Comparison of ENCODE assay signal across 14 cellular contexts in genomic region chr1:199151634-199152429, GRCh38.
DNase-seq lines count a peak whose midpoint lies in the region; ATAC-seq and TF ChIP-seq lines count a peak whose summit lies in the region.
"Had no signal": no experiment of that assay in that cellular context is flagged by ENCODE, and none has a peak within 500 bp of the region (broad histone marks: within the 10 kb centered on the region; RNA-seq: fewer than 3 reads in every experiment).

No MANE protein-coding gene starts in this region.

- peaks cover 3% of the 10 kb centered on the region for H3K4me1 Mint-ChIP-seq in activated naive CD8-positive, alpha-beta T cell treated with anti-CD3 and anti-CD28 coated beads, Interleukin-2, amount 50 U/mL, for 24 hours
- H3K4me1 Mint-ChIP-seq in activated CD4-positive, alpha-beta T cell treated with anti-CD3 and anti-CD28 coated beads, Interleukin-2, amount 10 ng/mL, durations not matched to agents 7 days and 5 days: no peaks in the 10 kb centered on the region
- H3K4me1 Mint-ChIP-seq: activated naive CD8-positive, alpha-beta T cell treated with anti-CD3 and anti-CD28 coated beads, Interleukin-2, amount 10 ng/mL, durations not matched to agents 7 days and 5 days had no signal

- no peak overlapping the region for H3K4me3 Mint-ChIP-seq in activated naive CD8-positive, alpha-beta T cell treated with anti-CD3 and anti-CD28 coated beads, Interleukin-2, amount 50 U/mL, for 24 hours
- H3K4me3 Mint-ChIP-seq in activated CD4-positive, alpha-beta T cell treated with anti-CD3 and anti-CD28 coated beads, Interleukin-2, amount 10 ng/mL, durations not matched to agents 7 days and 5 days: no peak overlapping the region
- H3K4me3 Mint-ChIP-seq: activated naive CD8-positive, alpha-beta T cell treated with anti-CD3 and anti-CD28 coated beads, Interleukin-2, amount 10 ng/mL, durations not matched to agents 7 days and 5 days; stimulated activated naive CD8-positive, alpha-beta T cell treated with anti-CD3 and anti-CD28 coated beads, Interleukin-15, Interleukin-2, amounts not matched to agents 100 ng/mL and 50 ng/mL, for 24 hours had no signal

- ATAC-seq in GM19395 (IDR thresholded peaks at IDR 0.05; ENCODE audit: unreplicated experiment) (peak; percentile 78), HG02943 (IDR thresholded peaks at IDR 0.05; ENCODE audit: low read depth, unreplicated experiment) (peak; percentile 68), body of pancreas (no peak)
- no peak for ATAC-seq in activated naive CD8-positive, alpha-beta T cell treated with anti-CD3 and anti-CD28 coated beads, Interleukin-2, amount 50 U/mL, for 24 hours

- peaks cover 40% of the 10 kb centered on the region for H3K79me2 ChIP-seq in DOHH2 (ENCODE audit: control insufficient read depth, low read length)

- peaks cover 14% of the 10 kb centered on the region for H3K27me3 Mint-ChIP-seq in activated naive CD8-positive, alpha-beta T cell treated with anti-CD3 and anti-CD28 coated beads, Interleukin-2, amount 50 U/mL, for 24 hours
- peaks cover 8% of the 10 kb centered on the region for H3K27me3 Mint-ChIP-seq in activated CD4-positive, alpha-beta T cell treated with anti-CD3 and anti-CD28 coated beads, Interleukin-2, amount 10 ng/mL, durations not matched to agents 7 days and 5 days

- H3K4me1 ChIP-seq in DOHH2 (ENCODE audit: control insufficient read depth, low read length): peaks cover 82% of the 10 kb centered on the region
- no peaks in the 10 kb centered on the region for H3K4me1 ChIP-seq in left ventricle myocardium inferior
- no peaks in the 10 kb centered on the region for H3K4me1 ChIP-seq in body of pancreas

- no peaks in the 10 kb centered on the region for H3K9me2 ChIP-seq in DOHH2 (replicated peaks; ENCODE audit: control insufficient read depth, low read length)

- no peaks in the 10 kb centered on the region for H3K36me3 Mint-ChIP-seq in activated naive CD8-positive, alpha-beta T cell treated with anti-CD3 and anti-CD28 coated beads, Interleukin-2, amount 50 U/mL, for 24 hours (ENCODE audit: low read depth)
- H3K36me3 Mint-ChIP-seq in activated CD4-positive, alpha-beta T cell treated with anti-CD3 and anti-CD28 coated beads, Interleukin-2, amount 10 ng/mL, durations not matched to agents 7 days and 5 days (ENCODE audit: low read depth): no peaks in the 10 kb centered on the region
- H3K36me3 Mint-ChIP-seq: activated naive CD8-positive, alpha-beta T cell treated with anti-CD3 and anti-CD28 coated beads, Interleukin-2, amount 10 ng/mL, durations not matched to agents 7 days and 5 days had no signal

- CTCF ChIA-PET in activated CD4-positive, alpha-beta T cell treated with anti-CD3 and anti-CD28 coated beads, Interleukin-2, amount 10 ng/mL, durations not matched to agents 7 days and 5 days (lab: Charles Lee): no interaction called here

- no peak for TF ChIP-seq CTCF in DOHH2 (IDR thresholded peaks at IDR 0.05; ENCODE audit: low read depth, low read length, poor library complexity, severe bottlenecking)
- TF ChIP-seq CTCF in left ventricle myocardium inferior (IDR thresholded peaks at IDR 0.05; ENCODE audit: borderline replicate concordance): no peak
- TF ChIP-seq CTCF in body of pancreas (IDR thresholded peaks at IDR 0.05): no peak

- H3F3A ChIP-seq in DOHH2 (ENCODE audit: control insufficient read depth, insufficient read depth): peaks cover 31% of the 10 kb centered on the region

- no peak for TF ChIP-seq POLR2A in body of pancreas (IDR thresholded peaks at IDR 0.05)

- WGBS in body of pancreas, 2 donors: 76 to 80% methylated on average over 6 of the region's 6 CpGs

- H3K36me3 ChIP-seq in DOHH2 (ENCODE audit: control insufficient read depth, low read length) (peaks cover 10% of the 10 kb centered on the region), left ventricle myocardium inferior (no peaks in the 10 kb centered on the region), body of pancreas (replicated peaks in 1 of 2; ENCODE audit: insufficient read depth in 1 of 2, low read depth in 2 of 2) (no peaks in the 10 kb centered on the region)

- peak overlapping the region; percentile 80 for H3K4me3 ChIP-seq in DOHH2 (ENCODE audit: low read length)
- no peak overlapping the region for H3K4me3 ChIP-seq in left ventricle myocardium inferior
- no peak overlapping the region for H3K4me3 ChIP-seq in body of pancreas

- H3K27ac ChIP-seq in DOHH2 (ENCODE audit: low read depth, low read length) (peak overlapping the region; percentile 97), left ventricle myocardium inferior (replicated peaks) (no peak overlapping the region), body of pancreas (no peak overlapping the region)

- POLR2A ChIA-PET in activated CD4-positive, alpha-beta T cell treated with anti-CD3 and anti-CD28 coated beads, Interleukin-2, amount 10 ng/mL, durations not matched to agents 7 days and 5 days (lab: Charles Lee): no interaction called here

- H4K20me1 ChIP-seq in DOHH2 (ENCODE audit: control insufficient read depth, insufficient read depth, low read depth, low read length): no peaks in the 10 kb centered on the region

- H3K9me3 ChIP-seq in DOHH2 (ENCODE audit: control insufficient read depth, insufficient read depth, low read length): 0 out of 2 replicates have a peak, but pooled peaks cover 3% of the 10 kb centered on the region
- H3K9me3 ChIP-seq in left ventricle myocardium inferior (replicated peaks): no peaks in the 10 kb centered on the region
- H3K9me3 ChIP-seq in body of pancreas: no peaks in the 10 kb centered on the region

- H3K27ac Mint-ChIP-seq in activated naive CD8-positive, alpha-beta T cell treated with anti-CD3 and anti-CD28 coated beads, Interleukin-2, amount 50 U/mL, for 24 hours: no peak overlapping the region
- H3K27ac Mint-ChIP-seq in activated CD4-positive, alpha-beta T cell treated with anti-CD3 and anti-CD28 coated beads, Interleukin-2, amount 10 ng/mL, durations not matched to agents 7 days and 5 days: no peak overlapping the region
- H3K27ac Mint-ChIP-seq: activated naive CD8-positive, alpha-beta T cell treated with anti-CD3 and anti-CD28 coated beads, Interleukin-2, amount 10 ng/mL, durations not matched to agents 7 days and 5 days; stimulated activated naive CD8-positive, alpha-beta T cell treated with anti-CD3 and anti-CD28 coated beads, Interleukin-15, Interleukin-2, amounts not matched to agents 100 ng/mL and 50 ng/mL, for 24 hours had no signal

- no peaks in the 10 kb centered on the region for H3K27me3 ChIP-seq in DOHH2 (ENCODE audit: control insufficient read depth, low read length)
- H3K27me3 ChIP-seq in left ventricle myocardium inferior (ENCODE audit: low read depth): no peaks in the 10 kb centered on the region
- no peaks in the 10 kb centered on the region for H3K27me3 ChIP-seq in body of pancreas

- intact Hi-C loops in left ventricle myocardium inferior (cut with micrococcal nuclease): no loop called here
- intact Hi-C loops in body of pancreas (cut with DNase I): no loop called here

- peak overlapping the region; percentile 93 for H3K4me2 ChIP-seq in DOHH2 (ENCODE audit: low read length)

- no peaks in the 10 kb centered on the region for H3K9me3 Mint-ChIP-seq in activated naive CD8-positive, alpha-beta T cell treated with anti-CD3 and anti-CD28 coated beads, Interleukin-2, amount 50 U/mL, for 24 hours
- H3K9me3 Mint-ChIP-seq in activated CD4-positive, alpha-beta T cell treated with anti-CD3 and anti-CD28 coated beads, Interleukin-2, amount 10 ng/mL, durations not matched to agents 7 days and 5 days: no peaks in the 10 kb centered on the region
- H3K9me3 Mint-ChIP-seq: activated naive CD8-positive, alpha-beta T cell treated with anti-CD3 and anti-CD28 coated beads, Interleukin-2, amount 10 ng/mL, durations not matched to agents 7 days and 5 days had no signal

- DNase-seq in NCI-H526 treated with DMSO at 0.1 percent for 48 hours (lab: John Stamatoyannopoulos, UW) (peak; percentile 44), left ventricle myocardium inferior (no peak), body of pancreas (no peak)
- no peak for DNase-seq in activated naive CD8-positive, alpha-beta T cell treated with anti-CD3 and anti-CD28 coated beads, Interleukin-2, amount 50 U/mL, for 24 hours
- DNase-seq in activated CD4-positive, alpha-beta T cell treated with anti-CD3 and anti-CD28 coated beads, Interleukin-2, amount 10 ng/mL, durations not matched to agents 7 days and 5 days: no peak
- DNase-seq: activated CD4-positive, alpha-beta T cell treated with anti-CD3 and anti-CD28 coated beads for 4 hours; activated naive CD8-positive, alpha-beta T cell treated with anti-CD3 and anti-CD28 coated beads, Interleukin-2, amount 10 ng/mL, durations not matched to agents 7 days and 5 days; NCI-H1694; SHP77; stimulated activated CD4-positive, alpha-beta T cell treated with anti-CD3 and anti-CD28 coated beads, Interleukin-12 subunit alpha, Interleukin-12 subunit beta, amount 100 ng/mL, for 4 hours had no signal

Comparison
In these comparisons a context has a peak if more than half of its experiments do, and no peak if none do; other contexts are left out.
1. ATAC-seq: peak in GM19395 (single experiment) and HG02943 (single experiment); none in activated naive CD8-positive, alpha-beta T cell treated with anti-CD3 and anti-CD28 coated beads, Interleukin-2, amount 50 U/mL, for 24 hours (single experiment) and body of pancreas (single experiment).